In the genomic region with DNA sequence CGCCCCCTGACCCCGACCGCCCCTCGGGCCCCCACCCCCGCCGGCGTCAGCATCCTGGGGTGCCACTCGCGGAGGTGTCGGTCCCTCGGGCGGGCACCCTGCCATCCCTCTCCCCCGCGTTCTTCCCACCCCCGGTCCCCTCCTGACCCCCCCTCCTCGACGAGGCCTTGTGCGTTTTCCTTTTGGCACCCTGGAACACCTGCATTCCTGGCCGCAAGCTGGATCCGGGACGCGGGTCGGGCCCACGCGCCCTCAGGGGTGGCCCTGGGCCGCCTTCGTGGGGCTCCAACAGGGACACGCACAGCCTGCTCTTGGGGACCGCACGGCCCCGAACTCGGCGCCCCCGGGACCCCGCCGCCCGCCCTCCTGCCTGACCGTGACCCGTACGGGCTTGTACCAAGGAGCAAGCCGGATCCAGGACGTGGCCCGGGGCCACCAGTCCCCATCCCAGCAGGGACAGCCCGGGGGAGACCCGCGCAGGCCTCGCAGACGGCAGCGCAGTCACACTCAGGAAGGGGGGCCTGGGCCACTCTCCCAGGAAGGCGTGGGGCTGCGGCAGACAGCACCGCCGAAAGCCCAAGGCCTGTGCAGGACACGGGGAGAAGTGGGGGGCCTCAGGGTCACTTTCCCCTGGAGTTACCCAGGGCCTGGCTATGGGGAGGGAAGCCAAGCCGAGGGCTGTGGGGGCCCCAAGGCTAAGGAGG, we compare ENCODE assay signal across 8 cellular contexts.
DNase-seq lines count a peak whose midpoint lies in the region; ATAC-seq and TF ChIP-seq lines count a peak whose summit lies in the region.

No MANE protein-coding gene starts in this region.

- H3K4me1 ChIP-seq in BLaER1 (peaks cover 51% of the 10 kb centered on the region), MM.1S (ENCODE audit: low read length) (peaks cover 6% of the 10 kb centered on the region; the same call in 1 of the 2 replicates), muscle layer of colon (ENCODE audit: insufficient read depth, low read length) (peaks cover 7% of the 10 kb centered on the region)

- H3K79me2 ChIP-seq in MM.1S (ENCODE audit: low read length) = peaks cover 40% of the 10 kb centered on the region

- H3K27ac ChIP-seq in BLaER1 (peak overlapping the region; percentile 85), MM.1S (ENCODE audit: low read length) (no peak overlapping the region), muscle layer of colon (ENCODE audit: low read depth, low read length) (no peak overlapping the region)

- H3K4me1 Mint-ChIP-seq in dendritic cell treated with granulocyte-macrophage colony-stimulating factor and Interleukin-4, amounts not matched to agents 40 ng/mL and 50 ng/mL, for 4 days (ENCODE audit: low read depth) = peaks cover 80% of the 10 kb centered on the region

- no peaks in the 10 kb centered on the region for H3K9me2 ChIP-seq in MM.1S (replicated peaks; ENCODE audit: insufficient read depth, low read length)

- peak overlapping the region; percentile 66 for H3K4me3 Mint-ChIP-seq in dendritic cell treated with granulocyte-macrophage colony-stimulating factor and Interleukin-4, amounts not matched to agents 40 ng/mL and 50 ng/mL, for 4 days

- peak overlapping the region; percentile 63 for H2AFZ ChIP-seq in MM.1S (ENCODE audit: low read length)

- H3K9me3 ChIP-seq in BLaER1 = no peaks in the 10 kb centered on the region
- no peaks in the 10 kb centered on the region for H3K9me3 ChIP-seq in MM.1S (replicated peaks; ENCODE audit: insufficient read depth, low read length)
- H3K9me3 ChIP-seq in muscle layer of colon (ENCODE audit: low read length) = no peaks in the 10 kb centered on the region

- peaks cover 18% of the 10 kb centered on the region for H3K36me3 Mint-ChIP-seq in dendritic cell treated with granulocyte-macrophage colony-stimulating factor and Interleukin-4, amounts not matched to agents 40 ng/mL and 50 ng/mL, for 4 days (ENCODE audit: low read depth)

- peaks cover 4% of the 10 kb centered on the region for H3K27me3 Mint-ChIP-seq in dendritic cell treated with granulocyte-macrophage colony-stimulating factor and Interleukin-4, amounts not matched to agents 40 ng/mL and 50 ng/mL, for 4 days

- TF ChIP-seq CTCF in MM.1S (IDR thresholded peaks at IDR 0.05; ENCODE audit: low read length) = no peak

- intact Hi-C loops in dendritic cell treated with granulocyte-macrophage colony-stimulating factor and Interleukin-4, amounts not matched to agents 40 ng/mL and 50 ng/mL, for 4 days (cut with micrococcal nuclease) = no loop called here

- H3K27me3 ChIP-seq in BLaER1 (no peaks in the 10 kb centered on the region), MM.1S (replicated peaks; ENCODE audit: insufficient read depth, low read length) (peaks cover 31% of the 10 kb centered on the region), muscle layer of colon (ENCODE audit: control insufficient read depth in 1 of 2, insufficient read depth in 2 of 2, low read length in 2 of 2) (no peaks in the 10 kb centered on the region)

- peak overlapping the region; percentile 82 for H3K27ac Mint-ChIP-seq in dendritic cell treated with granulocyte-macrophage colony-stimulating factor and Interleukin-4, amounts not matched to agents 40 ng/mL and 50 ng/mL, for 4 days

- H3K9me3 Mint-ChIP-seq in dendritic cell treated with granulocyte-macrophage colony-stimulating factor and Interleukin-4, amounts not matched to agents 40 ng/mL and 50 ng/mL, for 4 days = no peaks in the 10 kb centered on the region

- H3K4me3 ChIP-seq in BLaER1 (peak overlapping the region; percentile 72), MM.1S (ENCODE audit: low read length) (peak overlapping the region; percentile 52), muscle layer of colon (ENCODE audit: low read depth in 1 of 2, low read length in 2 of 2) (peak overlapping the region; percentile 35 to 42)

- no peaks in the 10 kb centered on the region for H3F3A ChIP-seq in MM.1S (ENCODE audit: insufficient read depth, low read length)

- peaks cover 25% of the 10 kb centered on the region for H3K36me3 ChIP-seq in BLaER1
- no peaks in the 10 kb centered on the region for H3K36me3 ChIP-seq in MM.1S (replicated peaks; ENCODE audit: insufficient read depth, low read length)
- no peaks in the 10 kb centered on the region for H3K36me3 ChIP-seq in muscle layer of colon (ENCODE audit: insufficient read depth, low read length)

- peaks cover 35% of the 10 kb centered on the region for H4K20me1 ChIP-seq in BLaER1
- H4K20me1 ChIP-seq in MM.1S (ENCODE audit: insufficient read depth, low read length) = no peaks in the 10 kb centered on the region

- DNase-seq in MM.1S = no peak
- DNase-seq in GM03348 (ENCODE audit: low spot score) = no peak
- DNase-seq in HPDE6-E6E7 (ENCODE audit: extremely low spot score) = no peak

- H3K4me2 ChIP-seq in BLaER1 (peak overlapping the region; percentile 99), MM.1S (ENCODE audit: low read depth, low read length) (peak overlapping the region; percentile 85)

- ATAC-seq in HG03196 (IDR thresholded peaks at IDR 0.05; ENCODE audit: unreplicated experiment) (no peak), GM21723 (IDR thresholded peaks at IDR 0.05; ENCODE audit: unreplicated experiment) (no peak)

- peak overlapping the region; percentile 85 for H3K9ac ChIP-seq in BLaER1
- H3K9ac ChIP-seq in MM.1S (ENCODE audit: low read length) = peak overlapping the region; percentile 42; the same call in 1 of the 2 replicates
- no peak overlapping the region for H3K9ac ChIP-seq in muscle layer of colon (ENCODE audit: low read length)
